Comparison of ENCODE assay signal across 8 cellular contexts in genomic region chr1:15304708-15305326, GRCh38. TPM values are rescaled to one million over a fixed set of nuclear protein-coding genes. Genes with fewer than 3 reads are reported as not detected.
DNase-seq lines count a peak whose midpoint lies in the region; ATAC-seq, FAIRE-seq and TF ChIP-seq lines count a peak whose summit lies in the region.

No MANE protein-coding gene starts in this region.

- peak; percentile 26 for DNase-seq in 8988T
- DNase-seq in GM13976 (ENCODE audit: low spot score): peak; percentile 71
- peak; percentile 90 for DNase-seq in NCI-H510A treated with DMSO at 0.1 percent for 48 hours (lab: John Stamatoyannopoulos, UW)
- DNase-seq in activated CD8-positive, alpha-beta memory T cell treated with anti-CD3 and anti-CD28 coated beads for 1 hour (ENCODE audit: extremely low read depth in 1 of 2, low read depth in 1 of 2): peak; percentile 23 to 60
- peak; percentile 49 for DNase-seq in endothelial cell of umbilical vein (ENCODE audit: low read depth, low spot score)
- DNase-seq in natural killer cell: peak; percentile 56
- peak; percentile 23 to 49 for DNase-seq in stimulated activated CD8-positive, alpha-beta memory T cell treated with anti-CD3 and anti-CD28 coated beads, Interleukin-7, amount 100 ng/mL, for 48 hours (ENCODE audit: extremely low read depth in 1 of 2, low read depth in 1 of 2)

- no peaks in the 10 kb centered on the region for H3K4me1 ChIP-seq in endothelial cell of umbilical vein (ENCODE audit: control insufficient read depth, extremely low read depth, insufficient read depth, low read length)

- in situ Hi-C loops in GM13976 (cut with MboI; ENCODE audit: low sequenced_read_pairs, unreplicated experiment): no loop called here

- H3K9me3 Mint-ChIP-seq in natural killer cell: no peaks in the 10 kb centered on the region

- no TSS peak for BruUV-seq in endothelial cell of umbilical vein (replicated peaks; lab: Mats Ljungman, UMichigan)

- no peak overlapping the region for H3K27ac Mint-ChIP-seq in natural killer cell

- TF ChIP-seq CTCF in GM13976 (IDR thresholded peaks at IDR 0.05; ENCODE audit: borderline replicate concordance, control extremely low read depth, extremely low read depth, insufficient read depth, missing control alignments): peak; percentile 85
- TF ChIP-seq CTCF in endothelial cell of umbilical vein (IDR thresholded peaks at IDR 0.05; ENCODE audit: extremely low read depth in 1 of 2, insufficient read depth in 1 of 2, low read depth in 1 of 2, low read length in 2 of 2): peak; percentile 85 to 87
- peak; percentile 98 for TF ChIP-seq CTCF in natural killer cell (IDR thresholded peaks at IDR 0.05)

- H3K9ac ChIP-seq in endothelial cell of umbilical vein (replicated peaks; ENCODE audit: extremely low read depth, insufficient read depth, low read length): no peak overlapping the region

- no peaks in the 10 kb centered on the region for H3K9me3 ChIP-seq in endothelial cell of umbilical vein (replicated peaks; ENCODE audit: control insufficient read depth, insufficient read depth, low read length)

- H3K4me2 ChIP-seq in endothelial cell of umbilical vein (ENCODE audit: insufficient read depth, low read length): no peak overlapping the region

- POLR2A ChIA-PET in endothelial cell of umbilical vein (lab: Charles Lee): no interaction called here

- H3K9me1 ChIP-seq in endothelial cell of umbilical vein (replicated peaks; ENCODE audit: control insufficient read depth, extremely low read depth, insufficient read depth, low read length): no peaks in the 10 kb centered on the region

- intact Hi-C loops in endothelial cell of umbilical vein (cut with micrococcal nuclease) (loop anchor here (1.0 kb wide), 5 partner anchors 33 to 243 kb away; no protein-coding TSS in a partner anchor), natural killer cell (cut with micrococcal nuclease) (loop anchor here (1.0 kb wide), 1 partner anchor 177 kb away; no protein-coding TSS in a partner anchor)

- H4K20me1 ChIP-seq in endothelial cell of umbilical vein (replicated peaks; ENCODE audit: control insufficient read depth, extremely low read depth, insufficient read depth, low read length): no peaks in the 10 kb centered on the region

- no peak overlapping the region for H3K27ac ChIP-seq in endothelial cell of umbilical vein (ENCODE audit: insufficient read depth, low read depth, low read length)

- dilution Hi-C loops in endothelial cell of umbilical vein (cut with MboI; ENCODE audit: extremely low pct_ligation_motif_present, low sequenced_read_pairs): no loop called here

- CTCF ChIA-PET in endothelial cell of umbilical vein (lab: Charles Lee): interaction anchor here (0.6 to 5.1 kb wide), 8 partner anchors 9 to 175 kb away, joined by 3 to 126 read pairs (median 4); partner anchors contain the start of gene TMEM51

- TF ChIP-seq POLR2A in endothelial cell of umbilical vein (IDR thresholded peaks at IDR 0.05; ENCODE audit: low read depth, low read length): no peak

- peak; percentile 68 for FAIRE-seq in endothelial cell of umbilical vein (lab: Jason Lieb, UNC)

- H3K36me3 Mint-ChIP-seq in natural killer cell: no peaks in the 10 kb centered on the region

- H2AFZ ChIP-seq in endothelial cell of umbilical vein (ENCODE audit: low read depth, low read length): no peak overlapping the region

- ATAC-seq in natural killer cell (peak in 2 of 3 donors; percentile 63 to 68), GM18867 (IDR thresholded peaks at IDR 0.05; ENCODE audit: unreplicated experiment) (no peak)

- H3K79me2 ChIP-seq in endothelial cell of umbilical vein (ENCODE audit: control insufficient read depth, insufficient read depth, low read length): no peaks in the 10 kb centered on the region

- no peak overlapping the region for H3K4me3 ChIP-seq in endothelial cell of umbilical vein (replicated peaks in 1 of 3; ENCODE audit: insufficient read depth in 1 of 3, low read depth in 1 of 3, low read length in 3 of 3)

- peaks cover 0 to 7% of the 10 kb centered on the region in 2 donors for H3K4me1 Mint-ChIP-seq in natural killer cell

- peaks cover 0 to 10% of the 10 kb centered on the region in 2 donors for H3K27me3 Mint-ChIP-seq in natural killer cell (ENCODE audit: low read depth in 2 of 2)

- no peak overlapping the region for H3K4me3 Mint-ChIP-seq in natural killer cell

- H3K36me3 ChIP-seq in endothelial cell of umbilical vein (ENCODE audit: control insufficient read depth in 2 of 2, extremely low read depth in 1 of 2, insufficient read depth in 2 of 2, low read length in 2 of 2): no peaks in the 10 kb centered on the region

- no peaks in the 10 kb centered on the region for H3K27me3 ChIP-seq in endothelial cell of umbilical vein (ENCODE audit: control insufficient read depth in 2 of 2, insufficient read depth in 2 of 2, low read length in 2 of 2)

TF ChIP-seq in endothelial cell of umbilical vein, 7 proteins besides CTCF, POLR2A, EP300 and RAD21:
- TF ChIP-seq MAX (IDR thresholded peaks at IDR 0.05; ENCODE audit: insufficient read depth, insufficient read length) (no peak), EZH2 (IDR thresholded peaks at IDR 0.05; ENCODE audit: borderline replicate concordance, low read depth, low read length, severe bottlenecking) (no peak), GATA2 (IDR thresholded peaks at IDR 0.05; ENCODE audit: insufficient read depth, insufficient read length, low read depth, low read length) (no peak), JUN (IDR thresholded peaks at IDR 0.05; ENCODE audit: borderline replicate concordance, insufficient read depth, insufficient read length, low read depth) (no peak), MYC (IDR thresholded peaks at IDR 0.05; ENCODE audit: low read depth, low read length) (no peak), FOS (IDR thresholded peaks at IDR 0.05; ENCODE audit: borderline replicate concordance, insufficient read depth, low read length) (no peak), POLR2AphosphoS5 (IDR thresholded peaks at IDR 0.05; ENCODE audit: insufficient read depth, low read depth, low read length) (no peak)

RNA-seq across cellular contexts. Expression of gene FHAD1, which starts 57.8 kb away (rescaled TPM):
- total RNA-seq in endothelial cell of umbilical vein: 0.51 and 0.69 TPM in 2 replicates
- 0.04 TPM in 1 of 2 replicates, not detected in the other for polyA plus RNA-seq in endothelial cell of umbilical vein
- polyA plus RNA-seq in endothelial cell of umbilical vein (2011; cell fraction: cytosol; rRNA removed): 0.07 and 0.08 TPM in 2 replicates
- polyA plus RNA-seq in endothelial cell of umbilical vein (2011; cell fraction: nucleus; rRNA removed): 0.24 and 0.38 TPM in 2 replicates
- 0.14 and 0.36 TPM in 2 replicates for polyA plus RNA-seq in endothelial cell of umbilical vein (2012)
- not detected in 2 replicates for polyA minus RNA-seq in endothelial cell of umbilical vein
- not detected for polyA minus RNA-seq in endothelial cell of umbilical vein (2011; cell fraction: cytosol; rRNA and poly(A)+ RNA removed)
- polyA minus RNA-seq in endothelial cell of umbilical vein (2011; cell fraction: nucleus; rRNA and poly(A)+ RNA removed): 0.14 and 0.24 TPM in 2 replicates
- 1 to 10 TPM in 2 of 3 donors, under 1 TPM in 1; 0.72 to 1.9 (median 1.7) TPM for total RNA-seq in natural killer cell

Comparison
In these comparisons a context has a peak if more than half of its experiments do, and no peak if none do; other contexts are left out.
1. DNase-seq: peak in every context shown above with its lines; median percentile 90 in NCI-H510A treated with DMSO at 0.1 percent for 48 hours; 71 in GM13976; 56 in natural killer cell; 49 in endothelial cell of umbilical vein; 42 in activated CD8-positive, alpha-beta memory T cell treated with anti-CD3 and anti-CD28 coated beads for 1 hour; 36 in stimulated activated CD8-positive, alpha-beta memory T cell treated with anti-CD3 and anti-CD28 coated beads, Interleukin-7, amount 100 ng/mL, for 48 hours; 26 in 8988T.